ENCODE assay signal across 17 cellular contexts in the genomic region with DNA sequence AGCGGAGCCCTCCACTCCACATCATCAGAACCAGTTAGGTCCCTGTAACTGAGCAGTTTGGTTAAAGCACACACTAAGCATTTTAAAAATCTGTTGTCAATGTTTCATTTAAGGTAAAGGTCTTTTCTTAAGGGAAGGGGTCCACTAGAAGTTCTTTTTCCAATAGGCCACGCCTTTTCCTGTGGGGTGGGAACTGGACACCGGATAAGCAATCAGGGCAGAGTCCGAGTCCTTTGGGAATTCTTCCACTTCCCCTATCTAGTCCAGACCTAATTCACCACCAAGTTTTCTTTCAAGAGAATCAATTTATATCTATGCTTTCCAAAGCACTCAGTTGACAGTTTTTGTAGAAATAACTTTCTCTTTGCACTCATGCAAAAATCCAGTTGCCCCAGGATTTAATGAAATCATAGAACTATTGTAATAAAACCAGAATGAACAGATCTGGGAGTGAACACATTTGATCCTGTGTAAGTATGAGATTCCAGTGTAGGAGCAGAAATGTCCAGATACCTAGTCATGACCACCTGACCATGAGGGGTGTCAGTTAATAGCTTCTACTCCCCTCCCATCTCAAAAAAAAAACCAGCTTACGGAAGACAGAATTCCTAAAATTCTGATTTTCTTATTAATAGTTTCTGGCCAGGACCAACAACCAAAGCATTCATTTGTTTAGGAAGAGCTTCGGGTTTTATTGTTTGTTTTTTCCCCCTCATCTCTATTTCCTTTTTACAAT. TPM values are rescaled to one million over a fixed set of nuclear protein-coding genes. Genes with fewer than 3 reads are reported as not detected.
A peak's percentile ranks its signal among the peaks of the same experiment; 100 is the strongest.
DNase-seq lines count a peak whose midpoint lies in the region; ATAC-seq and TF ChIP-seq lines count a peak whose summit lies in the region.
"Had no signal": no experiment of that assay in that cellular context is flagged by ENCODE, and none has a peak within 500 bp of the region (broad histone marks: within the 10 kb centered on the region; RNA-seq: fewer than 3 reads in every experiment).

No MANE protein-coding gene starts in this region.

- H3K4me3 ChIP-seq in BLaER1 (0 out of 2 replicates have a peak overlapping the region, but pooled peaks have one; percentile 9), IMR-90 (ENCODE audit: insufficient read depth, low read depth, low read length) (no peak overlapping the region), aorta (ENCODE audit: low read length in 2 of 2) (no peak overlapping the region)
- H3K4me3 ChIP-seq: GM23338, MG63, Peyer's patch, right lobe of liver had no signal

- no peak overlapping the region for H2BK5ac ChIP-seq in IMR-90 (ENCODE audit: low read depth, low read length, poor library complexity, severe bottlenecking)

- peak overlapping the region; percentile 7 for H3K14ac ChIP-seq in IMR-90 (replicated peaks; ENCODE audit: low read depth, low read length)

- WGBS in IMR-90 (ENCODE audit: extremely low coverage in 2 of 2, insufficient read length in 1 of 2), 2 experiments, result 85% methylated on average over 2 of the region's 6 CpGs; no CpG with 5 or more reads in 1 of the 2 experiments
- WGBS in aorta, 2 donors, result 70% methylated on average over 6 of the region's 6 CpGs

- peak overlapping the region; percentile 5; the same call in 1 of the 2 replicates for H3K23ac ChIP-seq in IMR-90 (ENCODE audit: low read depth, low read length)

- H2BK15ac ChIP-seq in IMR-90 (ENCODE audit: low read depth, low read length), result no peak overlapping the region

- H3K4me2 ChIP-seq in BLaER1 (peak overlapping the region; percentile 96), IMR-90 (ENCODE audit: low read depth, low read length) (no peak overlapping the region)
- H3K4me2 ChIP-seq: GM23338 had no signal

- 0 out of 2 replicates have a peak, but pooled peaks cover 11% of the 10 kb centered on the region for H3K36me3 ChIP-seq in BLaER1
- H3K36me3 ChIP-seq in IMR-90 (ENCODE audit: control insufficient read depth, insufficient read depth, low read length), result no peaks in the 10 kb centered on the region
- H3K36me3 ChIP-seq in aorta (ENCODE audit: control insufficient read depth in 1 of 2, insufficient read depth in 2 of 2, low read length in 1 of 2), result no peaks in the 10 kb centered on the region
- H3K36me3 ChIP-seq: Peyer's patch, right lobe of liver had no signal

- H3K9me3 ChIP-seq in BLaER1 (no peaks in the 10 kb centered on the region), IMR-90 (ENCODE audit: control insufficient read depth, insufficient read depth, low read length) (no peaks in the 10 kb centered on the region), aorta (ENCODE audit: control insufficient read depth, low read length) (no peaks in the 10 kb centered on the region)
- H3K9me3 ChIP-seq: MG63, Peyer's patch, right lobe of liver had no signal

- TF ChIP-seq POLR2A in IMR-90 (IDR thresholded peaks at IDR 0.05; ENCODE audit: low read depth, low read length), result no peak

- ATAC-seq in IMR-90 (ENCODE audit: low read depth), result no peak
- no peak for ATAC-seq in effector memory CD8-positive, alpha-beta T cell (replicated peaks)
- no peak for ATAC-seq in natural killer cell
- no peak for ATAC-seq in aorta (ENCODE audit: low FRiP score)
- no peak for ATAC-seq in HG02938 (IDR thresholded peaks at IDR 0.05; ENCODE audit: unreplicated experiment)
- ATAC-seq: GM23338 had no signal

- no peaks in the 10 kb centered on the region for H3K27me3 Mint-ChIP-seq in effector memory CD8-positive, alpha-beta T cell
- H3K27me3 Mint-ChIP-seq in natural killer cell (ENCODE audit: low read depth in 2 of 2), result no peaks in the 10 kb centered on the region

- H3K27ac ChIP-seq in BLaER1, result peak overlapping the region; percentile 70
- H3K27ac ChIP-seq in IMR-90 (ENCODE audit: insufficient read depth, low read length), result no peak overlapping the region
- no peak overlapping the region for H3K27ac ChIP-seq in aorta (ENCODE audit: low read depth in 1 of 2, low read length in 2 of 2)

- no peak overlapping the region for H3K18ac ChIP-seq in IMR-90 (ENCODE audit: low read depth, low read length)

- H4K20me1 ChIP-seq in BLaER1 (peaks cover 83% of the 10 kb centered on the region), IMR-90 (ENCODE audit: insufficient read depth, low read length) (peaks cover 86% of the 10 kb centered on the region)

- intact Hi-C loops in IMR-90 (cut with micrococcal nuclease), result no loop called here
- intact Hi-C loops in natural killer cell (cut with micrococcal nuclease), result loop anchor here (5.0 kb wide), 1 partner anchor 68 kb away; no protein-coding TSS in a partner anchor
- intact Hi-C loops in aorta (cut with DNase I), result no loop called here

- H3K79me1 ChIP-seq in IMR-90 (ENCODE audit: low read depth in 1 of 2, low read length in 2 of 2), result peaks cover 23 to 88% of the 10 kb centered on the region in 2 experiments; a peak in 3 of 4 replicates

- in situ Hi-C loops in IMR-90 (cut with MboI; ENCODE audit: low sequenced_read_pairs) (no loop called here), G401 (cut with HindIII; ENCODE audit: low sequenced_read_pairs) (loop anchor here (5.0 kb wide), 1 partner anchor 63 kb away; no protein-coding TSS in a partner anchor)

- H3K9ac ChIP-seq in BLaER1, result no peak overlapping the region; the same call in 1 of the 2 replicates
- H3K9ac ChIP-seq in IMR-90 (ENCODE audit: low read depth, low read length), result no peak overlapping the region

- H3K27ac Mint-ChIP-seq in effector memory CD8-positive, alpha-beta T cell, result peak overlapping the region; percentile 49 to 77
- H3K27ac Mint-ChIP-seq in natural killer cell, result peak overlapping the region; percentile 69 to 81
- H3K27ac Mint-ChIP-seq: GM23338 had no signal

- no peaks in the 10 kb centered on the region for H3K27me3 ChIP-seq in BLaER1
- no peaks in the 10 kb centered on the region for H3K27me3 ChIP-seq in IMR-90 (ENCODE audit: control insufficient read depth, insufficient read depth, low read length)
- no peaks in the 10 kb centered on the region for H3K27me3 ChIP-seq in aorta (ENCODE audit: control insufficient read depth in 1 of 2, insufficient read depth in 2 of 2, low read length in 1 of 2)
- H3K27me3 ChIP-seq: MG63, Peyer's patch, right lobe of liver had no signal

- no peak for TF ChIP-seq RAD21 in IMR-90 (IDR thresholded peaks at IDR 0.05; ENCODE audit: low read length)

- no peak overlapping the region for H2BK20ac ChIP-seq in IMR-90 (ENCODE audit: low read depth, low read length)

- no peak overlapping the region for H2AK5ac ChIP-seq in IMR-90 (ENCODE audit: low read depth, low read length)

- H3K4me1 ChIP-seq in BLaER1, result peaks cover 99% of the 10 kb centered on the region
- peaks cover 34% of the 10 kb centered on the region for H3K4me1 ChIP-seq in IMR-90 (ENCODE audit: control insufficient read depth, insufficient read depth, low read length)
- peaks cover 0 to 10% of the 10 kb centered on the region in 2 donors for H3K4me1 ChIP-seq in aorta (ENCODE audit: control insufficient read depth in 1 of 2, insufficient read depth in 2 of 2, low read length in 2 of 2)

- H4K8ac ChIP-seq in IMR-90 (ENCODE audit: low read depth in 2 of 2, low read length in 2 of 2), result no peak overlapping the region

- peak; percentile 17 for DNase-seq in IMR-90
- DNase-seq in effector memory CD8-positive, alpha-beta T cell, result no peak
- no peak for DNase-seq in natural killer cell
- DNase-seq in aorta, result no peak
- DNase-seq in G401 (ENCODE audit: low spot score), result no peak
- DNase-seq in NCI-H1417 treated with DMSO at 0.1 percent for 48 hours (lab: John Stamatoyannopoulos, UW), result no peak
- DNase-seq: activated CD4-positive, CD25-positive, alpha-beta regulatory T cell; kidney; MG63; NCI-H1930; NCI-H510A treated with DMSO at 0.1 percent for 48 hours; Peyer's patch; right lobe of liver; stimulated activated CD8-positive, alpha-beta memory T cell treated with anti-CD3 and anti-CD28 coated beads, Interleukin-4, amount 100 ng/mL, for 48 hours had no signal

- no peak overlapping the region for H4K91ac ChIP-seq in IMR-90 (ENCODE audit: insufficient read depth, low read depth, low read length)

- no peaks in the 10 kb centered on the region for H3K9me3 Mint-ChIP-seq in effector memory CD8-positive, alpha-beta T cell
- H3K9me3 Mint-ChIP-seq in natural killer cell, result no peaks in the 10 kb centered on the region
- H3K9me3 Mint-ChIP-seq: GM23338 had no signal

- H3K4me3 Mint-ChIP-seq in effector memory CD8-positive, alpha-beta T cell, result peak overlapping the region in 1 of 2 donors; percentile 6
- peak overlapping the region; percentile 73 for H3K4me3 Mint-ChIP-seq in natural killer cell
- H3K4me3 Mint-ChIP-seq: GM23338 had no signal

- CTCF ChIA-PET in IMR-90 (lab: Yijun Ruan, JAX), result interaction anchor here (0.7 kb wide), 1 partner anchor 10 kb away, joined by 6 read pairs; no protein-coding TSS in a partner anchor

- no peak overlapping the region for H3K4ac ChIP-seq in IMR-90 (ENCODE audit: low read depth, low read length)

- peaks cover 46% of the 10 kb centered on the region for H3K9me1 ChIP-seq in IMR-90 (ENCODE audit: insufficient read depth, low read length)

- TF ChIP-seq CTCF in IMR-90 (conservative IDR thresholded peaks at IDR 0.05; ENCODE audit: low read depth, low read length), result no peak
- TF ChIP-seq CTCF in natural killer cell (IDR thresholded peaks at IDR 0.05), result no peak

- H3K4me1 Mint-ChIP-seq in effector memory CD8-positive, alpha-beta T cell (ENCODE audit: low read depth in 2 of 2), result peaks cover 67 to 78% of the 10 kb centered on the region in 2 donors
- H3K4me1 Mint-ChIP-seq in natural killer cell, result peaks cover 88 to 89% of the 10 kb centered on the region in 2 donors

- H3K56ac ChIP-seq in IMR-90 (ENCODE audit: extremely low read depth, insufficient read depth, low read length), result no peak overlapping the region

- no peak overlapping the region for H2AK9ac ChIP-seq in IMR-90 (replicated peaks; ENCODE audit: low read depth, low read length, poor library complexity)

- H2AFZ ChIP-seq in IMR-90 (replicated peaks; ENCODE audit: low read length, poor library complexity), result no peak overlapping the region
- H2AFZ ChIP-seq: GM23338 had no signal

- dilution Hi-C loops in IMR-90 (cut with HindIII; ENCODE audit: low sequenced_read_pairs, unreplicated experiment), result no loop called here

- H4K5ac ChIP-seq in IMR-90 (ENCODE audit: low read depth, low read length), result no peak overlapping the region

- POLR2A ChIA-PET in IMR-90 (lab: Charles Lee; ENCODE audit: unreplicated experiment), result interaction anchor here (0.6 kb wide), 1 partner anchor 70 kb away, joined by 12 read pairs; no protein-coding TSS in a partner anchor

- H2BK120ac ChIP-seq in IMR-90 (ENCODE audit: low read depth, low read length), result no peak overlapping the region

- peaks cover 37% of the 10 kb centered on the region for H3K36me3 Mint-ChIP-seq in effector memory CD8-positive, alpha-beta T cell (ENCODE audit: insufficient read depth)
- no peaks in the 10 kb centered on the region for H3K36me3 Mint-ChIP-seq in natural killer cell

- no TSS peak for BruUV-seq in IMR-90 (replicated peaks; lab: Mats Ljungman, UMichigan)

RNA-seq across cellular contexts. Expression of a gene that starts 11.7 kb away (rescaled TPM):
- total RNA-seq in IMR-90 (2012; rRNA removed) (8.6 and 13.9 TPM in 2 replicates), natural killer cell (100 to 1,000 TPM; 142 to 167 (median 165) TPM), aorta (10 to 100 TPM; 27.1 to 36.4 TPM)
- polyA plus RNA-seq in IMR-90 (2012; rRNA removed) (25.7 and 29.9 TPM in 2 replicates), aorta (10 to 100 TPM in 1 of 2 donors, 1 to 10 TPM in 1; 7.4 to 17.6 TPM)
- polyA plus RNA-seq in IMR-90 (2012; cell fraction: cytosol; rRNA removed), result 30.2 and 32.2 TPM in 2 replicates
- 46.1 and 46.4 TPM in 2 replicates for polyA plus RNA-seq in IMR-90 (2012; cell fraction: nucleus; rRNA removed; ENCODE audit: low replicate concordance)
- total RNA-seq in G401 (2014; rRNA removed; shearing (Covaris generic)), result 38.3 and 53.4 TPM in 2 replicates

RNA-seq across cellular contexts. Expression of a gene that starts 49.0 kb away (rescaled TPM):
- total RNA-seq in IMR-90 (2012; rRNA removed) (9.7 and 13.8 TPM in 2 replicates), natural killer cell (10 to 100 TPM; 78.6 to 93.1 (median 85.5) TPM), aorta (10 to 100 TPM; 25.4 to 26.6 TPM)
- polyA plus RNA-seq in IMR-90 (2012; rRNA removed) (18.5 and 20.7 TPM in 2 replicates), aorta (100 to 1,000 TPM in 1 of 2 donors, 10 to 100 TPM in 1; 33.7 to 101 TPM)
- 9.6 and 10.4 TPM in 2 replicates for polyA plus RNA-seq in IMR-90 (2012; cell fraction: cytosol; rRNA removed)
- polyA plus RNA-seq in IMR-90 (2012; cell fraction: nucleus; rRNA removed; ENCODE audit: low replicate concordance), result 96.7 and 158 TPM in 2 replicates
- 14.0 and 19.3 TPM in 2 replicates for total RNA-seq in G401 (2014; rRNA removed; shearing (Covaris generic))
